Comparison of ENCODE assay signal across 13 cellular contexts in genomic region chr16:28259091-28259780, GRCh38. TPM values are rescaled to one million over a fixed set of nuclear protein-coding genes. Genes with fewer than 3 reads are reported as not detected.
DNase-seq lines count a peak whose midpoint lies in the region; ATAC-seq and TF ChIP-seq lines count a peak whose summit lies in the region.
"Had no signal": no experiment of that assay in that cellular context is flagged by ENCODE, and none has a peak within 500 bp of the region (broad histone marks: within the 10 kb centered on the region; RNA-seq: fewer than 3 reads in every experiment).

No MANE protein-coding gene starts in this region.

- TF ChIP-seq CTCF in SK-N-SH (IDR thresholded peaks at IDR 0.05) (no peak), ascending aorta (IDR thresholded peaks at IDR 0.05) (no peak), gastrocnemius medialis (IDR thresholded peaks at IDR 0.05 in 4 of 5, conservative IDR thresholded peaks at IDR 0.05 in 1 of 5) (no peak), thyroid gland (IDR thresholded peaks at IDR 0.05) (no peak)

- intact Hi-C loops in ascending aorta (cut with DNase I) = no loop called here
- intact Hi-C loops in gastrocnemius medialis (cut with DNase I; ENCODE audit: low total_unique reads) = no loop called here
- intact Hi-C loops in left colon (cut with DNase I, micrococcal nuclease) = no loop called here
- intact Hi-C loops in thyroid gland (cut with DNase I) = no loop called here

- CTCF ChIA-PET in SK-N-SH (lab: Yijun Ruan, JAX) = interaction anchor here (0.9 kb wide), 1 partner anchor 62 kb away, joined by 3 read pairs; no protein-coding TSS in a partner anchor

- WGBS in SK-N-SH (ENCODE audit: low lambda C conversion rate) = 29% methylated on average over 1 of the region's 29 CpGs
- 67% methylated on average over 6 to 18 of the region's 29 CpGs for WGBS in thyroid gland, 2 donors

- H3K36me3 ChIP-seq in SK-N-SH (replicated peaks in 1 of 2; ENCODE audit: control insufficient read depth in 1 of 2, insufficient read depth in 2 of 2, low read length in 1 of 2) (no peaks in the 10 kb centered on the region), ascending aorta (no peaks in the 10 kb centered on the region), gastrocnemius medialis (no peaks in the 10 kb centered on the region), thyroid gland (no peaks in the 10 kb centered on the region)
- H3K36me3 ChIP-seq: neutrophil had no signal

- no peak overlapping the region for H3K9ac ChIP-seq in SK-N-SH
- H3K9ac ChIP-seq: KMS-11 had no signal

- peak; percentile 21 for DNase-seq in SK-N-SH
- no peak for DNase-seq in ascending aorta (ENCODE audit: low spot score in 2 of 2)
- DNase-seq in gastrocnemius medialis = peak in 1 of 2 donors; percentile 55
- DNase-seq in left colon = no peak
- no peak for DNase-seq in thyroid gland
- DNase-seq: 8988T; activated CD4-positive, alpha-beta memory T cell treated with anti-CD3 and anti-CD28 coated beads for 36 hours; COR-L47 had no signal

- in situ Hi-C loops in gastrocnemius medialis (cut with MboI; ENCODE audit: low sequenced_read_pairs in 4 of 4) = no loop called here

- no peaks in the 10 kb centered on the region for H3K79me2 ChIP-seq in SK-N-SH (ENCODE audit: insufficient read depth)

- no peak overlapping the region for H3K4me2 ChIP-seq in SK-N-SH
- H3K4me2 ChIP-seq: KMS-11 had no signal

- no peak overlapping the region for H2AFZ ChIP-seq in SK-N-SH (ENCODE audit: low read depth)

- peaks cover 0 to 3% of the 10 kb centered on the region in 2 experiments; a peak in 1 of 4 replicates for H3K4me1 ChIP-seq in SK-N-SH (ENCODE audit: control insufficient read depth in 1 of 2, insufficient read depth in 2 of 2, low read depth in 1 of 2, low read length in 1 of 2)
- peaks cover 6 to 12% of the 10 kb centered on the region in 2 donors for H3K4me1 ChIP-seq in ascending aorta
- peaks cover 41 to 49% of the 10 kb centered on the region in 2 donors for H3K4me1 ChIP-seq in gastrocnemius medialis
- H3K4me1 ChIP-seq in thyroid gland = peaks cover 7 to 15% of the 10 kb centered on the region in 2 donors

- H3K9me2 ChIP-seq in SK-N-SH = no peaks in the 10 kb centered on the region

- POLR2A ChIA-PET in SK-N-SH (lab: Yijun Ruan, JAX) = no interaction called here

- H3K9me3 ChIP-seq in SK-N-SH (no peaks in the 10 kb centered on the region), ascending aorta (no peaks in the 10 kb centered on the region), iPS-18c (ENCODE audit: control insufficient read depth, insufficient read depth, low read length) (peaks cover 2% of the 10 kb centered on the region), gastrocnemius medialis (no peaks in the 10 kb centered on the region), thyroid gland (no peaks in the 10 kb centered on the region)
- H3K9me3 ChIP-seq: neutrophil had no signal

- H3K27ac ChIP-seq in SK-N-SH (ENCODE audit: low read depth in 2 of 2, low read length in 1 of 2) = no peak overlapping the region
- H3K27ac ChIP-seq in ascending aorta = no peak overlapping the region
- H3K27ac ChIP-seq in gastrocnemius medialis = peak overlapping the region; percentile 93 to 98 (median 96)
- H3K27ac ChIP-seq in thyroid gland = no peak overlapping the region
- H3K27ac ChIP-seq: KMS-11, neutrophil had no signal

- no peaks in the 10 kb centered on the region for H4K20me1 ChIP-seq in SK-N-SH (ENCODE audit: insufficient read depth)

- TF ChIP-seq POLR2A in gastrocnemius medialis (IDR thresholded peaks at IDR 0.05) = no peak
- no peak for TF ChIP-seq POLR2A in thyroid gland (IDR thresholded peaks at IDR 0.05)

- H3K4me3 ChIP-seq in SK-N-SH (ENCODE audit: low read depth in 2 of 2, low read length in 1 of 2) = no peak overlapping the region
- peak overlapping the region; percentile 26 to 51 for H3K4me3 ChIP-seq in ascending aorta
- 0 out of 2 replicates have a peak overlapping the region, but pooled peaks have one; percentile 20 for H3K4me3 ChIP-seq in iPS-18c (ENCODE audit: insufficient read depth, low read depth, low read length)
- H3K4me3 ChIP-seq in gastrocnemius medialis = peak overlapping the region; percentile 58 to 68 (median 61)
- no peak overlapping the region for H3K4me3 ChIP-seq in thyroid gland (replicated peaks in 1 of 3)

- no peak for TF ChIP-seq RAD21 in SK-N-SH (IDR thresholded peaks at IDR 0.05; ENCODE audit: low read length)

- TF ChIP-seq EP300 in SK-N-SH (IDR thresholded peaks at IDR 0.05; ENCODE audit: borderline replicate concordance in 1 of 2, low read depth in 1 of 2, low read length in 1 of 2) = no peak

- H3K27me3 ChIP-seq in SK-N-SH (ENCODE audit: insufficient read depth) (0 out of 2 replicates have a peak, but pooled peaks cover 8% of the 10 kb centered on the region), ascending aorta (no peaks in the 10 kb centered on the region), gastrocnemius medialis (no peaks in the 10 kb centered on the region), thyroid gland (no peaks in the 10 kb centered on the region)

- ATAC-seq in SK-N-SH treated with all-trans-retinoic acid at 6 μM for 48 hours (no peak), gastrocnemius medialis (peak; percentile 20 to 21), left colon (no peak), GM21528 (IDR thresholded peaks at IDR 0.05; ENCODE audit: low FRiP score, unreplicated experiment) (no peak)

- no peaks in the 10 kb centered on the region for H3F3A ChIP-seq in SK-N-SH (replicated peaks; ENCODE audit: insufficient read depth)

TF ChIP-seq in SK-N-SH, 30 proteins besides CTCF, POLR2A, EP300 and RAD21 (continues in another document):
- TF ChIP-seq RXRA (IDR thresholded peaks at IDR 0.05; ENCODE audit: borderline replicate concordance, low read depth) = no peak
- TF ChIP-seq, protein P1, sequence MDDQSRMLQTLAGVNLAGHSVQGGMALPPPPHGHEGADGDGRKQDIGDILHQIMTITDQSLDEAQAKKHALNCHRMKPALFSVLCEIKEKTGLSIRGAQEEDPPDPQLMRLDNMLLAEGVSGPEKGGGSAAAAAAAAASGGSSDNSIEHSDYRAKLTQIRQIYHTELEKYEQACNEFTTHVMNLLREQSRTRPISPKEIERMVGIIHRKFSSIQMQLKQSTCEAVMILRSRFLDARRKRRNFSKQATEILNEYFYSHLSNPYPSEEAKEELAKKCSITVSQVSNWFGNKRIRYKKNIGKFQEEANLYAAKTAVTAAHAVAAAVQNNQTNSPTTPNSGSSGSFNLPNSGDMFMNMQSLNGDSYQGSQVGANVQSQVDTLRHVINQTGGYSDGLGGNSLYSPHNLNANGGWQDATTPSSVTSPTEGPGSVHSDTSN (IDR thresholded peaks at IDR 0.05) = no peak
- TF ChIP-seq JUND (IDR thresholded peaks at IDR 0.05) = no peak
- TF ChIP-seq FOXJ3 (CRISPR knock-in tag; IDR thresholded peaks at IDR 0.05) = no peak
- TF ChIP-seq EZH2phosphoT487 (IDR thresholded peaks at IDR 0.05; ENCODE audit: borderline replicate concordance, low read depth) = no peak
- no peak for TF ChIP-seq USF1 (IDR thresholded peaks at IDR 0.05; ENCODE audit: borderline replicate concordance, low read depth)

TF ChIP-seq in SK-N-SH treated with all-trans-retinoic acid at 6 μM for 48 hours, 23 proteins besides CTCF, POLR2A, EP300 and RAD21 (continues in another document):
- no peak for TF ChIP-seq ZC3H10 (CRISPR knock-in tag; IDR thresholded peaks at IDR 0.05)
- TF ChIP-seq, protein P2, sequence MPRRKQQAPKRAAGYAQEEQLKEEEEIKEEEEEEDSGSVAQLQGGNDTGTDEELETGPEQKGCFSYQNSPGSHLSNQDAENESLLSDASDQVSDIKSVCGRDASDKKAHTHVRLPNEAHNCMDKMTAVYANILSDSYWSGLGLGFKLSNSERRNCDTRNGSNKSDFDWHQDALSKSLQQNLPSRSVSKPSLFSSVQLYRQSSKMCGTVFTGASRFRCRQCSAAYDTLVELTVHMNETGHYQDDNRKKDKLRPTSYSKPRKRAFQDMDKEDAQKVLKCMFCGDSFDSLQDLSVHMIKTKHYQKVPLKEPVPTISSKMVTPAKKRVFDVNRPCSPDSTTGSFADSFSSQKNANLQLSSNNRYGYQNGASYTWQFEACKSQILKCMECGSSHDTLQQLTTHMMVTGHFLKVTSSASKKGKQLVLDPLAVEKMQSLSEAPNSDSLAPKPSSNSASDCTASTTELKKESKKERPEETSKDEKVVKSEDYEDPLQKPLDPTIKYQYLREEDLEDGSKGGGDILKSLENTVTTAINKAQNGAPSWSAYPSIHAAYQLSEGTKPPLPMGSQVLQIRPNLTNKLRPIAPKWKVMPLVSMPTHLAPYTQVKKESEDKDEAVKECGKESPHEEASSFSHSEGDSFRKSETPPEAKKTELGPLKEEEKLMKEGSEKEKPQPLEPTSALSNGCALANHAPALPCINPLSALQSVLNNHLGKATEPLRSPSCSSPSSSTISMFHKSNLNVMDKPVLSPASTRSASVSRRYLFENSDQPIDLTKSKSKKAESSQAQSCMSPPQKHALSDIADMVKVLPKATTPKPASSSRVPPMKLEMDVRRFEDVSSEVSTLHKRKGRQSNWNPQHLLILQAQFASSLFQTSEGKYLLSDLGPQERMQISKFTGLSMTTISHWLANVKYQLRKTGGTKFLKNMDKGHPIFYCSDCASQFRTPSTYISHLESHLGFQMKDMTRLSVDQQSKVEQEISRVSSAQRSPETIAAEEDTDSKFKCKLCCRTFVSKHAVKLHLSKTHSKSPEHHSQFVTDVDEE (CRISPR knock-in tag; IDR thresholded peaks at IDR 0.05) = no peak
- TF ChIP-seq ZFP30 (CRISPR knock-in tag; IDR thresholded peaks at IDR 0.05) = no peak

RNA-seq across cellular contexts. Expression of gene SBK1, which starts 33.1 kb away (rescaled TPM):
- 0.36 and 0.55 TPM in 2 replicates for polyA plus RNA-seq in SK-N-SH (2012; rRNA removed)
- polyA plus RNA-seq in SK-N-SH (2012; cell fraction: cytosol; rRNA removed) = 0.35 and 0.68 TPM in 2 replicates
- polyA plus RNA-seq in SK-N-SH (2012; cell fraction: nucleus; rRNA removed) = 0.76 and 1.4 TPM in 2 replicates
- total RNA-seq in ascending aorta = not detected
- total RNA-seq in gastrocnemius medialis = 1 to 10 TPM; 1.8 to 6.4 (median 4.5) TPM
- under 1 TPM; 0.28 to 0.58 TPM for total RNA-seq in left colon
- total RNA-seq in thyroid gland = 1 to 10 TPM; 2.8 to 6.8 (median 4.8) TPM

RNA-seq across cellular contexts. Expression of gene XPO6, which starts 47.5 kb away (rescaled TPM):
- polyA plus RNA-seq in SK-N-SH (2012; rRNA removed) = 97.1 and 118 TPM in 2 replicates
- polyA plus RNA-seq in SK-N-SH (2012; cell fraction: cytosol; rRNA removed) = 54.3 and 66.0 TPM in 2 replicates
- 188 and 208 TPM in 2 replicates for polyA plus RNA-seq in SK-N-SH (2012; cell fraction: nucleus; rRNA removed)
- total RNA-seq in ascending aorta (180 TPM), gastrocnemius medialis (10 to 100 TPM; 20.9 to 40.1 (median 29.6) TPM), left colon (100 to 1,000 TPM; 104 to 105 TPM), thyroid gland (100 to 1,000 TPM in 3 of 4 donors, 10 to 100 TPM in 1; 88.2 to 160 (median 118) TPM)

Comparison
In these comparisons a context has a peak if more than half of its experiments do, and no peak if none do; other contexts are left out.
1. H3K27ac ChIP-seq: peak in gastrocnemius medialis (4 of 4); none in SK-N-SH (0 of 2), ascending aorta (0 of 2) and thyroid gland (0 of 3).
2. H3K4me3 ChIP-seq: peak in ascending aorta (2 of 2), iPS-18c (single experiment) and gastrocnemius medialis (4 of 4); none in SK-N-SH (0 of 2) and thyroid gland (0 of 3).
3. ATAC-seq: peak in gastrocnemius medialis (2 of 2); none in SK-N-SH treated with all-trans-retinoic acid at 6 μM for 48 hours (single experiment), left colon (single experiment) and GM21528 (single experiment).